In genomic region chr13:110712849-110713641, GRCh38 we compare ENCODE assay signal across 8 cellular contexts. TPM values are rescaled to one million over a fixed set of nuclear protein-coding genes. Genes with fewer than 3 reads are reported as not detected.
A peak's percentile ranks its signal among the peaks of the same experiment; 100 is the strongest.
DNase-seq lines count a peak whose midpoint lies in the region; ATAC-seq, FAIRE-seq and TF ChIP-seq lines count a peak whose summit lies in the region.

No MANE protein-coding gene starts in this region.

- no peak for TF ChIP-seq CTCF in WI38 (IDR thresholded peaks at IDR 0.05; ENCODE audit: low read depth, low read length)
- no peak for TF ChIP-seq CTCF in bronchial epithelial cell (IDR thresholded peaks at IDR 0.05; ENCODE audit: insufficient read depth, low read length, severe bottlenecking)

- peak overlapping the region; percentile 92 to 100 (median 98) for H3K27ac ChIP-seq in skin epidermis

- DNase-seq in AG08395 (ENCODE audit: low spot score) = peak; percentile 98
- DNase-seq in NCI-H2227 (lab: John Stamatoyannopoulos, UW; ENCODE audit: unreplicated experiment) = peak; percentile 97
- DNase-seq in bronchial epithelial cell (ENCODE audit: low read depth) = peak; percentile 97
- DNase-seq in iPS-NIHi11 (ENCODE audit: low spot score) = peak; percentile 86

- peak overlapping the region; percentile 89 for H3K4me3 ChIP-seq in WI38 (ENCODE audit: low read depth, low read length)
- peak overlapping the region; percentile 80 for H3K4me3 ChIP-seq in bronchial epithelial cell (ENCODE audit: low read depth, low read length)
- H3K4me3 ChIP-seq in skin epidermis = peak overlapping the region; percentile 76 to 99 (median 93)

- peak; percentile 56 for ATAC-seq in GM18909 (IDR thresholded peaks at IDR 0.05; ENCODE audit: poor library complexity, unreplicated experiment)
- peak; percentile 54 for ATAC-seq in HG03159 (IDR thresholded peaks at IDR 0.05; ENCODE audit: unreplicated experiment)

- FAIRE-seq in bronchial epithelial cell (lab: Jason Lieb, UNC) = no peak

- no peaks in the 10 kb centered on the region for H3K27me3 ChIP-seq in bronchial epithelial cell (ENCODE audit: control insufficient read depth, insufficient read depth, low read length)

- no peaks in the 10 kb centered on the region for H3K36me3 ChIP-seq in bronchial epithelial cell (ENCODE audit: control insufficient read depth, insufficient read depth, low read length)

RNA-seq across cellular contexts. Expression of gene ING1, which starts 0.5 kb away (rescaled TPM):
- total RNA-seq in bronchial epithelial cell = 13.4 and 19.1 TPM in 2 replicates

RNA-seq across cellular contexts. Expression of gene CARS2, which starts 7.1 kb away (rescaled TPM):
- 108 and 152 TPM in 2 replicates for total RNA-seq in bronchial epithelial cell

Comparison
In these comparisons a context has a peak if more than half of its experiments do, and no peak if none do; other contexts are left out.
1. Peak in every context shown above with its lines: DNase-seq, ATAC-seq, H3K4me3 ChIP-seq and H3K27ac ChIP-seq.